ENCODE assay signal across 1 cellular context in the genomic region with DNA sequence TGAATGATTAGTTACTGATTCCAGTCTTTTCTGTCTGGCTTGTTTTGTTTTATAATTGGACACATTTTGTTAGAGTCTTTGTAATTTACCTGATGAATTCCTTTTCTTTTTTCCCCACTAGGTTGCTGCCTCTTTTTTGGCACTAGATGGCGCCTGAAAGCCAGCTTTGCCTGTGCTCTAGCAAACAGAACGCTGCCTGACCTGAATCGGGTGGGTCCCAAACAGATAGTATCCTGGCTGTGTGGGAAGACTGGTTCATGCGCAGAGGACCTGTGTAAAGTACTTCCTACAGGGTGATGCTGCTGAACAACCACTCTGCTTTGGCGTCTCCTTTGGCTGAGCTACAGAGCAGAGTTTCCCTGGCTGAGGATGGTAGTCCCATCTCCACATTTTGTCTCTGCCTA.
A peak's percentile ranks its signal among the peaks of the same experiment; 100 is the strongest.
TF ChIP-seq lines count a peak whose summit lies in the region.

No MANE protein-coding gene starts in this region.

TF ChIP-seq in HEK293, 187 proteins besides CTCF, POLR2A, EP300 and RAD21 (continued from another document):
- TF ChIP-seq SCRT2 (tag by site-specific recombination; IDR thresholded peaks at IDR 0.05), result 0 out of 2 replicates have a peak, but pooled peaks have one; percentile 9
